In the genomic region with DNA sequence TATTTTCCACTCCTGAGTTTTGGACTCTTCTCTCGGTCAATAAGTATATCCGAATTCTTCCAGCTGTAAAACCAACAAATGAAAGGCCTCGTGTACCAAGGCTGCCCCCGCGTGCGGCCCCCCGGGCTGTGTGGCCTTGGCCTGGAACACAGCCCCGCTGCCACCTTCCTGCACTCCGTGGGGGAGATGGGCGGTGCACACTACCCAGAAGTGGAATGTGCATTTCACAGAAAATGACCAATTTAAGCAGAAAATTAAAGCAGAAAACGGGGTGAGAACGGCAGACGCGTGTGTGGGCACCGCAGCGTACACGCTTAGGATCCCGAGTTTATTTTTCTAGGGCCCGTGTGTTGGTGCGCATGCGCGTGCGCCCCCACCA, we compare ENCODE assay signal across 12 cellular contexts. TPM values are rescaled to one million over a fixed set of nuclear protein-coding genes. Genes with fewer than 3 reads are reported as not detected.
DNase-seq lines count a peak whose midpoint lies in the region; ATAC-seq, FAIRE-seq and TF ChIP-seq lines count a peak whose summit lies in the region.
"Had no signal": no experiment of that assay in that cellular context is flagged by ENCODE, and none has a peak within 500 bp of the region (broad histone marks: within the 10 kb centered on the region; RNA-seq: fewer than 3 reads in every experiment).

No MANE protein-coding gene starts in this region.

- H3K36me3 Mint-ChIP-seq in stimulated activated naive B cell treated with anti-CD40 and anti-IgM and Interleukin-4, amounts not matched to agents 10 μg/mL and 1 μg/mL and 100 μg/mL, for 72 hours: no peaks in the 10 kb centered on the region

- H3K4ac ChIP-seq in mesenchymal stem cell (ENCODE audit: low read depth in 1 of 2, low read length in 2 of 2): no peak overlapping the region

- H2BK5ac ChIP-seq in mesenchymal stem cell (ENCODE audit: low read depth, low read length, poor library complexity, severe bottlenecking): no peak overlapping the region

- FAIRE-seq in GM12878 (lab: Jason Lieb, UNC): no peak

- no peak for TF ChIP-seq CTCF in GM12878 (IDR thresholded peaks at IDR 0.05 in 2 of 3, conservative IDR thresholded peaks at IDR 0.05 in 1 of 3; ENCODE audit: control insufficient read depth in 2 of 3, extremely low read depth in 1 of 3, insufficient read depth in 1 of 3, low read depth in 3 of 3, low read length in 3 of 3)

- H3K27ac ChIP-seq in GM12878 (ENCODE audit: control insufficient read depth, insufficient read depth): no peak overlapping the region
- no peak overlapping the region for H3K27ac ChIP-seq in mesenchymal stem cell (ENCODE audit: low read length, poor library complexity, severe bottlenecking)
- no peak overlapping the region for H3K27ac ChIP-seq in SJCRH30

- DNase-seq in H7: peak; percentile 14
- DNase-seq in GM12878 (ENCODE audit: low read depth, low spot score): no peak
- no peak for DNase-seq in mesenchymal stem cell
- DNase-seq in stimulated activated naive B cell treated with anti-CD40 and anti-IgM and Interleukin-4, amounts not matched to agents 10 μg/mL and 1 μg/mL and 100 μg/mL, for 72 hours: no peak
- DNase-seq in anterior cingulate cortex (lab: John Stamatoyannopoulos, UW): no peak
- DNase-seq in activated naive CD4-positive, alpha-beta T cell (lab: John Stamatoyannopoulos, UW): no peak
- no peak for DNase-seq in SJCRH30
- DNase-seq: cerebellar nuclear complex, NCI-H1694 treated with DMSO at 0.1 percent for 48 hours, substantia nigra had no signal

- H3K4me3 Mint-ChIP-seq in stimulated activated naive B cell treated with anti-CD40 and anti-IgM and Interleukin-4, amounts not matched to agents 10 μg/mL and 1 μg/mL and 100 μg/mL, for 72 hours: peak overlapping the region; percentile 76 to 77

- H2BK12ac ChIP-seq in mesenchymal stem cell (ENCODE audit: low read length in 2 of 2): no peak overlapping the region

- no peak overlapping the region for H3K4me3 ChIP-seq in H7 (ENCODE audit: insufficient read depth, low read depth, low read length)
- H3K4me3 ChIP-seq in GM12878: peak overlapping the region; percentile 57
- peak overlapping the region in 1 of 2 experiments; percentile 83 for H3K4me3 ChIP-seq in mesenchymal stem cell (ENCODE audit: insufficient read depth in 1 of 2, low read depth in 1 of 2, low read length in 2 of 2)
- H3K4me3 ChIP-seq in SJCRH30: no peak overlapping the region

- no peak for TF ChIP-seq POLR2A in GM12878 (IDR thresholded peaks at IDR 0.05; ENCODE audit: low read depth, low read length)

- TF ChIP-seq EP300 in GM12878 (IDR thresholded peaks at IDR 0.05; ENCODE audit: borderline replicate concordance in 1 of 2, control insufficient read depth in 1 of 2, low read depth in 2 of 2, low read length in 2 of 2): no peak

- H3K4me2 ChIP-seq in GM12878 (ENCODE audit: control insufficient read depth, insufficient read depth) (peak overlapping the region; percentile 97), mesenchymal stem cell (ENCODE audit: low read length, poor library complexity, severe bottlenecking) (no peak overlapping the region)

- H3K14ac ChIP-seq in mesenchymal stem cell (ENCODE audit: low read length in 2 of 2): no peak overlapping the region

- WGBS in GM12878 (ENCODE audit: insufficient coverage, insufficient replicate concordance, low lambda C conversion rate, missing lambda C conversion rate): 67% methylated on average over 23 of the region's 23 CpGs
- 96% methylated on average over 23 of the region's 23 CpGs for WGBS in mesenchymal stem cell

- H2AFZ ChIP-seq in GM12878 (ENCODE audit: control insufficient read depth, low read depth, low read length) (peak overlapping the region; percentile 84), mesenchymal stem cell (ENCODE audit: low read depth, low read length) (no peak overlapping the region)

- no peaks in the 10 kb centered on the region for H4K20me1 ChIP-seq in GM12878 (ENCODE audit: control insufficient read depth, insufficient read depth)

- BruUV-seq in GM12878 (replicated peaks; lab: Mats Ljungman, UMichigan): no TSS peak

- H3K18ac ChIP-seq in mesenchymal stem cell (ENCODE audit: low read depth in 1 of 2, low read length in 2 of 2): no peak overlapping the region

- H3K36me3 ChIP-seq in H7 (replicated peaks; ENCODE audit: control insufficient read depth, insufficient read depth, low read length) (no peaks in the 10 kb centered on the region), GM12878 (ENCODE audit: control insufficient read depth in 2 of 2, insufficient read depth in 2 of 2, low read length in 1 of 2) (no peaks in the 10 kb centered on the region), mesenchymal stem cell (ENCODE audit: control insufficient read depth in 1 of 2, insufficient read depth in 2 of 2, low read depth in 1 of 2, low read length in 2 of 2) (no peaks in the 10 kb centered on the region), SJCRH30 (no peaks in the 10 kb centered on the region)

- H3K79me2 ChIP-seq in GM12878 (ENCODE audit: control insufficient read depth, insufficient read depth, low read length): no peaks in the 10 kb centered on the region; the same call in 1 of the 2 replicates

- H2BK120ac ChIP-seq in mesenchymal stem cell (ENCODE audit: low read depth, low read length): no peak overlapping the region

- no peak overlapping the region for H4K91ac ChIP-seq in mesenchymal stem cell (ENCODE audit: low read length)

- no peak overlapping the region for H3K23ac ChIP-seq in mesenchymal stem cell (ENCODE audit: low read length in 2 of 2)

- peaks cover 37 to 42% of the 10 kb centered on the region in 2 donors for H3K27me3 Mint-ChIP-seq in stimulated activated naive B cell treated with anti-CD40 and anti-IgM and Interleukin-4, amounts not matched to agents 10 μg/mL and 1 μg/mL and 100 μg/mL, for 72 hours

- POLR2A ChIA-PET in GM12878 (lab: Charles Lee): no interaction called here

- in situ Hi-C loops in GM12878 (cut with MboI): no loop called here

- CTCF ChIA-PET in GM12878 (lab: Yijun Ruan, JAX): interaction anchor here (0.7 kb wide), 1 partner anchor 180 kb away, joined by 3 read pairs; no protein-coding TSS in a partner anchor

- H3K4me1 ChIP-seq in GM12878 (ENCODE audit: control insufficient read depth, insufficient read depth, low read length) (peaks cover 6% of the 10 kb centered on the region; the same call in 1 of the 2 replicates), mesenchymal stem cell (ENCODE audit: control insufficient read depth, insufficient read depth, low read depth, low read length) (peaks cover 12% of the 10 kb centered on the region), SJCRH30 (peaks cover 3% of the 10 kb centered on the region; the same call in 1 of the 2 replicates)

- no peak for TF ChIP-seq RAD21 in GM12878 (IDR thresholded peaks at IDR 0.05; ENCODE audit: insufficient read depth, low read depth, low read length)

- RAD21 ChIA-PET in GM12878 (lab: Charles Lee; ENCODE audit: unreplicated experiment): no interaction called here

- H3K4me1 Mint-ChIP-seq in stimulated activated naive B cell treated with anti-CD40 and anti-IgM and Interleukin-4, amounts not matched to agents 10 μg/mL and 1 μg/mL and 100 μg/mL, for 72 hours: peaks cover 15 to 23% of the 10 kb centered on the region in 2 donors

- H3K9ac ChIP-seq in GM12878 (ENCODE audit: control insufficient read depth, insufficient read depth, low read length): no peak overlapping the region
- H3K9ac ChIP-seq in mesenchymal stem cell (ENCODE audit: low read length): peak overlapping the region; percentile 90

- H2BK15ac ChIP-seq in mesenchymal stem cell (ENCODE audit: low read depth, poor library complexity, severe bottlenecking): no peak overlapping the region

- intact Hi-C loops in GM12878 (cut with micrococcal nuclease; ENCODE audit: unreplicated experiment): no loop called here

- peaks cover 0 to under 1% of the 10 kb centered on the region in 2 donors for H3K9me3 Mint-ChIP-seq in stimulated activated naive B cell treated with anti-CD40 and anti-IgM and Interleukin-4, amounts not matched to agents 10 μg/mL and 1 μg/mL and 100 μg/mL, for 72 hours
- H3K9me3 Mint-ChIP-seq: T-helper 2 cell treated with Interferon-gamma antibody and Interleukin-4, amounts not matched to agents 5 μg/mL and 100 μg/mL, for 36 hours had no signal

- ATAC-seq in GM12878 (no peak), HG02610 (IDR thresholded peaks at IDR 0.05; ENCODE audit: unreplicated experiment) (no peak)
- no peak for ATAC-seq in stimulated activated naive B cell treated with anti-CD40 and anti-IgM and Interleukin-4, amounts not matched to agents 10 μg/mL and 1 μg/mL and 100 μg/mL, for 72 hours (replicated peaks)

- peak overlapping the region; percentile 4 for H4K8ac ChIP-seq in mesenchymal stem cell (ENCODE audit: low read length)

- no peaks in the 10 kb centered on the region for H3K79me1 ChIP-seq in mesenchymal stem cell (replicated peaks; ENCODE audit: low read length, poor library complexity, severe bottlenecking)

- H3K9me3 ChIP-seq in GM12878 (replicated peaks; ENCODE audit: control insufficient read depth, insufficient read depth, low read length): no peaks in the 10 kb centered on the region; the same call in 2 of the 3 replicates
- no peaks in the 10 kb centered on the region for H3K9me3 ChIP-seq in mesenchymal stem cell (ENCODE audit: control insufficient read depth, low read length)
- H3K9me3 ChIP-seq in SJCRH30 (replicated peaks): no peaks in the 10 kb centered on the region

- no peak overlapping the region for H3K27ac Mint-ChIP-seq in stimulated activated naive B cell treated with anti-CD40 and anti-IgM and Interleukin-4, amounts not matched to agents 10 μg/mL and 1 μg/mL and 100 μg/mL, for 72 hours

- no peak overlapping the region for H2AK5ac ChIP-seq in mesenchymal stem cell (ENCODE audit: low read length, severe bottlenecking)

- H3K27me3 ChIP-seq in H7 (ENCODE audit: control insufficient read depth, insufficient read depth, low read length) (peaks cover 8% of the 10 kb centered on the region), GM12878 (replicated peaks in 1 of 2; ENCODE audit: control insufficient read depth in 2 of 2, insufficient read depth in 2 of 2, low read length in 1 of 2) (no peaks in the 10 kb centered on the region), mesenchymal stem cell (ENCODE audit: control insufficient read depth in 1 of 2, insufficient read depth in 1 of 2, low read length in 2 of 2) (peaks cover 0 to 5% of the 10 kb centered on the region in 2 experiments), SJCRH30 (no peaks in the 10 kb centered on the region)

- SMC1A ChIA-PET in GM12878 (lab: Charles Lee; ENCODE audit: uncharacterized antibody, unreplicated experiment): interaction anchor here (0.9 to 1.3 kb wide), 2 partner anchors 29 to 44 kb away, joined by 3 to 5 read pairs; no protein-coding TSS in a partner anchor

RNA-seq across cellular contexts. Expression of a gene that starts 34.4 kb away (rescaled TPM):
- 41.8 and 53.9 TPM in 2 replicates for total RNA-seq in H7 (2014; rRNA removed; shearing (Covaris generic))
- 64.3 and 64.4 TPM in 2 replicates for total RNA-seq in GM12878 (2013; cell fraction: nucleolus; rRNA removed)
- total RNA-seq in GM12878 (2014; rRNA removed): 9.5 and 12.1 TPM in 2 replicates
- total RNA-seq in GM12878 (2014; rRNA removed; fragmentation: Illumina TruSeq; extraction: Trizol): 6.8 and 6.9 TPM in 2 replicates
- total RNA-seq in GM12878 (2021): 23.8 and 32.0 TPM in 2 replicates
- polyA plus RNA-seq in GM12878 (2011; ENCODE audit: low read depth): 7.3 TPM
- 8.7 and 9.0 TPM in 2 replicates for polyA plus RNA-seq in GM12878 (2011; rRNA removed)
- 5.5 and 6.0 TPM in 2 replicates for polyA plus RNA-seq in GM12878 (2011; cell fraction: cytosol; rRNA removed)
- 21.3 and 23.9 TPM in 2 replicates for polyA plus RNA-seq in GM12878 (2011; cell fraction: nucleus; rRNA removed)
- 11.5 and 14.1 TPM in 2 replicates for polyA plus RNA-seq in GM12878 (2012)
- polyA plus RNA-seq in GM12878 (2014; fragmentation: Illumina TruSeq; extraction: Trizol): 3.9 and 4.7 TPM in 2 replicates
- polyA plus RNA-seq in GM12878 (2014; fragmentation: Nextera tagmentation; extraction: Ambion mirVana): 1 to 10 TPM; 2.0 to 4.2 TPM
- 9.8 and 10.4 TPM in 2 replicates for polyA plus RNA-seq in GM12878 (2014; rRNA removed)
- 1 to 10 TPM; 8.2 to 8.3 TPM for polyA plus RNA-seq in GM12878 (2016; fragmentation: Nextera tagmentation; extraction: Ambion mirVana)
- 6.5 and 11.3 TPM in 2 replicates for polyA minus RNA-seq in GM12878 (2011; rRNA and poly(A)+ RNA removed)
- 6.0 and 11.0 TPM in 2 replicates for polyA minus RNA-seq in GM12878 (2011; cell fraction: cytosol; rRNA and poly(A)+ RNA removed)
- 22.1 and 30.9 TPM in 2 replicates for polyA minus RNA-seq in GM12878 (2011; cell fraction: nucleus; rRNA and poly(A)+ RNA removed)
- 13.7 TPM for polyA plus RNA-seq in mesenchymal stem cell (2013, experiment 1 of 2)
- 14.9 TPM for polyA plus RNA-seq in mesenchymal stem cell (2013, experiment 2 of 2)
- total RNA-seq in SJCRH30 (2014; rRNA removed; shearing (Covaris generic)): 6.3 and 8.2 TPM in 2 replicates
